In genomic region chr9:110007477-110008270, GRCh38 we compare ENCODE assay signal across 11 cellular contexts.
DNase-seq lines count a peak whose midpoint lies in the region; ATAC-seq and TF ChIP-seq lines count a peak whose summit lies in the region.
"Had no signal": no experiment of that assay in that cellular context is flagged by ENCODE, and none has a peak within 500 bp of the region (broad histone marks: within the 10 kb centered on the region; RNA-seq: fewer than 3 reads in every experiment).

No MANE protein-coding gene starts in this region.

- no peaks in the 10 kb centered on the region for H3K9me3 ChIP-seq in PC-3 (ENCODE audit: low read length)
- H3K9me3 ChIP-seq: gastrocnemius medialis had no signal

- no peaks in the 10 kb centered on the region for H3K36me3 ChIP-seq in PC-3 (ENCODE audit: low read depth, low read length)
- H3K36me3 ChIP-seq: gastrocnemius medialis had no signal

- peaks cover 4% of the 10 kb centered on the region; the same call in 1 of the 2 replicates for H3K4me1 ChIP-seq in PC-3 (ENCODE audit: insufficient read depth, low read length)

- no peak overlapping the region for H2AFZ ChIP-seq in PC-3 (ENCODE audit: low read length)

- H3K27me3 ChIP-seq in PC-3 (ENCODE audit: low read length): no peaks in the 10 kb centered on the region
- H3K27me3 ChIP-seq: gastrocnemius medialis had no signal

- no peaks in the 10 kb centered on the region for H3F3A ChIP-seq in PC-3 (ENCODE audit: low read length, unreplicated experiment)

- CTCF ChIA-PET in GM10248 (lab: Yijun Ruan, JAX) (no interaction called here), PC-3 (lab: Charles Lee) (no interaction called here)

- peak; percentile 28 for DNase-seq in GM10248 (ENCODE audit: extremely low spot score)
- peak; percentile 20 for DNase-seq in PC-3
- DNase-seq in NCI-H187 treated with DMSO at 0.1 percent for 48 hours (lab: John Stamatoyannopoulos, UW): no peak
- DNase-seq in NCI-H524 treated with DMSO at 0.1 percent for 48 hours (lab: John Stamatoyannopoulos, UW): no peak
- DNase-seq in sciatic nerve (ENCODE audit: low spot score): no peak
- DNase-seq in left colon: no peak
- DNase-seq: activated T-cell treated with anti-CD3 and anti-CD28 coated beads, Interleukin-2, amount 50 U/mL, for 48 hours; gastrocnemius medialis; NCI-H1436 treated with DMSO at 0.1 percent for 48 hours had no signal

- H3K9ac ChIP-seq in PC-3 (ENCODE audit: low read length): no peak overlapping the region

- no peaks in the 10 kb centered on the region for H3K79me2 ChIP-seq in PC-3 (ENCODE audit: low read length)

- no peak overlapping the region for H3K4me2 ChIP-seq in PC-3 (ENCODE audit: low read length)

- H4K20me1 ChIP-seq in PC-3 (ENCODE audit: low read length): no peaks in the 10 kb centered on the region

- H3K4me3 ChIP-seq in PC-3 (ENCODE audit: low read length): no peak overlapping the region
- H3K4me3 ChIP-seq: gastrocnemius medialis had no signal

- intact Hi-C loops in PC-3 (cut with micrococcal nuclease): no loop called here
- intact Hi-C loops in sciatic nerve (cut with DNase I): no loop called here
- intact Hi-C loops in left colon (cut with DNase I, micrococcal nuclease): no loop called here

- POLR2A ChIA-PET in GM10248 (lab: Yijun Ruan, JAX) (no interaction called here), PC-3 (lab: Charles Lee; ENCODE audit: unreplicated experiment) (no interaction called here)

- BruUV-seq in PC-3 (replicated peaks; lab: Mats Ljungman, UMichigan): no TSS peak

- no peak overlapping the region for H3K27ac ChIP-seq in PC-3 (ENCODE audit: low read length)
- H3K27ac ChIP-seq: gastrocnemius medialis had no signal

- ATAC-seq in GM19351 (IDR thresholded peaks at IDR 0.05; ENCODE audit: unreplicated experiment) (peak; percentile 86), HG02884 (IDR thresholded peaks at IDR 0.05; ENCODE audit: unreplicated experiment) (peak; percentile 77), PC-3 (no peak), sciatic nerve (no peak), left colon (no peak)
- ATAC-seq: gastrocnemius medialis had no signal

- TF ChIP-seq CTCF in GM10248 (IDR thresholded peaks at IDR 0.05; ENCODE audit: control extremely low read depth, extremely low read depth, low read depth, missing control alignments): no peak
- TF ChIP-seq CTCF in PC-3 (conservative IDR thresholded peaks at IDR 0.05; ENCODE audit: low read depth, low read length): no peak

- no peaks in the 10 kb centered on the region for H3K9me2 ChIP-seq in PC-3 (replicated peaks; ENCODE audit: low read length)

Comparison
In these comparisons a context has a peak if more than half of its experiments do, and no peak if none do; other contexts are left out.
1. DNase-seq: peak in GM10248 (single experiment) and PC-3 (single experiment); none in NCI-H187 treated with DMSO at 0.1 percent for 48 hours (single experiment), NCI-H524 treated with DMSO at 0.1 percent for 48 hours (single experiment), sciatic nerve (single experiment) and left colon (0 of 2).
2. ATAC-seq: peak in GM19351 (single experiment) and HG02884 (single experiment); none in PC-3 (single experiment), sciatic nerve (single experiment) and left colon (single experiment).